ENCODE assay signal across 11 cellular contexts in the genomic region with DNA sequence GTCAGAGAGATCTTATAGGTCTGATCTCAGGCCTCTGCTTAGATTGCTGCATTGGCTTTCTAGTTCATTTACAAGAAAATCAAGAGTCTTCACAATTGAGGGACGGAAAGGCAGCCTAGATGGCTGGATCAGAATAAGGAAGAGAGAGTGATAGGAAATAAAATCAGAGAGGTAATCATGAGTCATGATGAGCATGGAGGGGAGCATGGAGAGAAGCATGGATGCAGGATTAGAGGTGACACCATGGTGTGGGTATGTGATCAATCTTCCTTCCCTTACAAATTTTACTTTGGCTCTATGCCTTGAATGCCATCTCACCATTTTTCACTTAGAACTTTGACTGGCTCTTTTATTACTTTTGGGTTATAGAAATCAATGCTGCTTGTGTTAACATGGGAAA. TPM values are rescaled to one million over a fixed set of nuclear protein-coding genes. Genes with fewer than 3 reads are reported as not detected.
DNase-seq lines count a peak whose midpoint lies in the region; ATAC-seq and TF ChIP-seq lines count a peak whose summit lies in the region.
"Had no signal": no experiment of that assay in that cellular context is flagged by ENCODE, and none has a peak within 500 bp of the region (broad histone marks: within the 10 kb centered on the region; RNA-seq: fewer than 3 reads in every experiment).

No MANE protein-coding gene starts in this region.

- H3K27ac ChIP-seq in HEK293 (ENCODE audit: extremely low read depth, low read depth, low read length), result no peak overlapping the region

- TF ChIP-seq CTCF in AG04449 (IDR thresholded peaks at IDR 0.05; ENCODE audit: insufficient read depth, low read length, missing control alignments) (no peak), HEK293 (tag by site-specific recombination; IDR thresholded peaks at IDR 0.05) (no peak), WI38 (IDR thresholded peaks at IDR 0.05; ENCODE audit: low read depth, low read length) (no peak), kidney epithelial cell (IDR thresholded peaks at IDR 0.05; ENCODE audit: insufficient read depth, low read length, poor library complexity, severe bottlenecking) (no peak)

- H3K36me3 Mint-ChIP-seq in activated CD4-positive, alpha-beta memory T cell treated with anti-CD3 and anti-CD28 coated beads, Interleukin-2, amount 10 ng/mL, durations not matched to agents 7 days and 5 days (ENCODE audit: low read depth), result peaks cover 21% of the 10 kb centered on the region
- peaks cover 24% of the 10 kb centered on the region for H3K36me3 Mint-ChIP-seq in stimulated activated memory B cell treated with anti-CD40 and anti-IgM and Interleukin-4, amounts not matched to agents 10 μg/mL and 1 μg/mL and 100 μg/mL, for 72 hours

- CTCF ChIA-PET in AG04449 (lab: Yijun Ruan, JAX) (no interaction called here), HEK293 (lab: Yijun Ruan, JAX) (no interaction called here)
- CTCF ChIA-PET in activated CD4-positive, alpha-beta memory T cell treated with anti-CD3 and anti-CD28 coated beads, Interleukin-2, amount 10 ng/mL, durations not matched to agents 7 days and 5 days (lab: Charles Lee), result no interaction called here

- ATAC-seq in HG03196 (IDR thresholded peaks at IDR 0.05; ENCODE audit: unreplicated experiment) (no peak), GM18868 (IDR thresholded peaks at IDR 0.05; ENCODE audit: unreplicated experiment) (no peak)
- no peak for ATAC-seq in stimulated activated memory B cell treated with anti-CD40 and anti-IgM and Interleukin-4, amounts not matched to agents 10 μg/mL and 1 μg/mL and 100 μg/mL, for 72 hours

- H3K9me3 ChIP-seq in HEK293 (ENCODE audit: control insufficient read depth, insufficient read depth, low read depth, low read length), result no peaks in the 10 kb centered on the region

- H3K4me3 Mint-ChIP-seq in activated CD4-positive, alpha-beta memory T cell treated with anti-CD3 and anti-CD28 coated beads, Interleukin-2, amount 10 ng/mL, durations not matched to agents 7 days and 5 days, result no peak overlapping the region
- no peak overlapping the region for H3K4me3 Mint-ChIP-seq in stimulated activated memory B cell treated with anti-CD40 and anti-IgM and Interleukin-4, amounts not matched to agents 10 μg/mL and 1 μg/mL and 100 μg/mL, for 72 hours
- H3K4me3 Mint-ChIP-seq: central memory CD8-positive, alpha-beta T cell; nephron had no signal

- no peaks in the 10 kb centered on the region for H3K27me3 ChIP-seq in kidney epithelial cell (ENCODE audit: control insufficient read depth, insufficient read depth, low read length)

- H3K4me1 Mint-ChIP-seq in activated CD4-positive, alpha-beta memory T cell treated with anti-CD3 and anti-CD28 coated beads, Interleukin-2, amount 10 ng/mL, durations not matched to agents 7 days and 5 days, result peaks cover 36% of the 10 kb centered on the region
- H3K4me1 Mint-ChIP-seq in stimulated activated memory B cell treated with anti-CD40 and anti-IgM and Interleukin-4, amounts not matched to agents 10 μg/mL and 1 μg/mL and 100 μg/mL, for 72 hours, result peaks cover 36% of the 10 kb centered on the region

- H3K4me1 ChIP-seq in HEK293 (ENCODE audit: control insufficient read depth, insufficient read depth, low read length), result peaks cover 10% of the 10 kb centered on the region; the same call in 1 of the 2 replicates

- POLR2A ChIA-PET in AG04449 (lab: Yijun Ruan, JAX) (no interaction called here), HEK293 (lab: Yijun Ruan, JAX) (no interaction called here)
- POLR2A ChIA-PET in activated CD4-positive, alpha-beta memory T cell treated with anti-CD3 and anti-CD28 coated beads, Interleukin-2, amount 10 ng/mL, durations not matched to agents 7 days and 5 days (lab: Charles Lee), result interaction anchor here (2.0 kb wide), 1 partner anchor 106 kb away, joined by 20 read pairs; a partner anchor contains a TSS

- DNase-seq in AG04449 (ENCODE audit: low read depth, low spot score) (no peak), kidney epithelial cell (ENCODE audit: low read depth) (no peak)
- no peak for DNase-seq in activated CD4-positive, alpha-beta memory T cell treated with anti-CD3 and anti-CD28 coated beads, Interleukin-2, amount 10 ng/mL, durations not matched to agents 7 days and 5 days
- DNase-seq: activated CD4-positive, alpha-beta T cell treated with anti-CD3 and anti-CD28 coated beads, Interleukin-2, amount 50 U/mL, for 1 hour had no signal

- H3K27me3 Mint-ChIP-seq in activated CD4-positive, alpha-beta memory T cell treated with anti-CD3 and anti-CD28 coated beads, Interleukin-2, amount 10 ng/mL, durations not matched to agents 7 days and 5 days, result no peaks in the 10 kb centered on the region
- H3K27me3 Mint-ChIP-seq in stimulated activated memory B cell treated with anti-CD40 and anti-IgM and Interleukin-4, amounts not matched to agents 10 μg/mL and 1 μg/mL and 100 μg/mL, for 72 hours, result no peaks in the 10 kb centered on the region
- H3K27me3 Mint-ChIP-seq: central memory CD8-positive, alpha-beta T cell had no signal

- peaks cover 23 to 52% of the 10 kb centered on the region in 2 experiments for H3K36me3 ChIP-seq in HEK293 (ENCODE audit: control insufficient read depth in 2 of 2, insufficient read depth in 1 of 2, low read length in 2 of 2)
- peaks cover 3% of the 10 kb centered on the region for H3K36me3 ChIP-seq in kidney epithelial cell (ENCODE audit: control insufficient read depth, insufficient read depth, low read length)

- no peak overlapping the region for H3K27ac Mint-ChIP-seq in activated CD4-positive, alpha-beta memory T cell treated with anti-CD3 and anti-CD28 coated beads, Interleukin-2, amount 10 ng/mL, durations not matched to agents 7 days and 5 days
- no peak overlapping the region for H3K27ac Mint-ChIP-seq in stimulated activated memory B cell treated with anti-CD40 and anti-IgM and Interleukin-4, amounts not matched to agents 10 μg/mL and 1 μg/mL and 100 μg/mL, for 72 hours
- H3K27ac Mint-ChIP-seq: nephron had no signal

- H3K4me3 ChIP-seq in AG04449 (ENCODE audit: low read depth, low read length) (peak overlapping the region; percentile 97), HEK293 (ENCODE audit: low read depth, low read length) (peak overlapping the region; percentile 89), WI38 (ENCODE audit: low read depth, low read length) (peak overlapping the region; percentile 98), kidney epithelial cell (ENCODE audit: low read depth, low read length) (peak overlapping the region; percentile 77)

- no peaks in the 10 kb centered on the region for H3K9me3 Mint-ChIP-seq in activated CD4-positive, alpha-beta memory T cell treated with anti-CD3 and anti-CD28 coated beads, Interleukin-2, amount 10 ng/mL, durations not matched to agents 7 days and 5 days
- H3K9me3 Mint-ChIP-seq in stimulated activated memory B cell treated with anti-CD40 and anti-IgM and Interleukin-4, amounts not matched to agents 10 μg/mL and 1 μg/mL and 100 μg/mL, for 72 hours, result no peaks in the 10 kb centered on the region
- H3K9me3 Mint-ChIP-seq: central memory CD8-positive, alpha-beta T cell; nephron had no signal

TF ChIP-seq in HEK293, 187 proteins besides CTCF, POLR2A, EP300 and RAD21 (continues in another document):
- TF ChIP-seq ZNF776 (tag by site-specific recombination; IDR thresholded peaks at IDR 0.05; ENCODE audit: borderline replicate concordance) (no peak), PRDM1 (tag by site-specific recombination; IDR thresholded peaks at IDR 0.05) (peak; percentile 16; the same call in 1 of the 2 replicates), ZSCAN23 (tag by site-specific recombination; IDR thresholded peaks at IDR 0.05) (no peak), ZBTB17 (tag by site-specific recombination; IDR thresholded peaks at IDR 0.05) (peak; percentile 58), ZNF366 (tag by site-specific recombination; conservative IDR thresholded peaks at IDR 0.05) (0 out of 2 replicates have a peak, but pooled peaks have one; percentile 33), GFI1B (tag by site-specific recombination; IDR thresholded peaks at IDR 0.05) (0 out of 2 replicates have a peak, but pooled peaks have one; percentile 11)
- TF ChIP-seq, protein P1, sequence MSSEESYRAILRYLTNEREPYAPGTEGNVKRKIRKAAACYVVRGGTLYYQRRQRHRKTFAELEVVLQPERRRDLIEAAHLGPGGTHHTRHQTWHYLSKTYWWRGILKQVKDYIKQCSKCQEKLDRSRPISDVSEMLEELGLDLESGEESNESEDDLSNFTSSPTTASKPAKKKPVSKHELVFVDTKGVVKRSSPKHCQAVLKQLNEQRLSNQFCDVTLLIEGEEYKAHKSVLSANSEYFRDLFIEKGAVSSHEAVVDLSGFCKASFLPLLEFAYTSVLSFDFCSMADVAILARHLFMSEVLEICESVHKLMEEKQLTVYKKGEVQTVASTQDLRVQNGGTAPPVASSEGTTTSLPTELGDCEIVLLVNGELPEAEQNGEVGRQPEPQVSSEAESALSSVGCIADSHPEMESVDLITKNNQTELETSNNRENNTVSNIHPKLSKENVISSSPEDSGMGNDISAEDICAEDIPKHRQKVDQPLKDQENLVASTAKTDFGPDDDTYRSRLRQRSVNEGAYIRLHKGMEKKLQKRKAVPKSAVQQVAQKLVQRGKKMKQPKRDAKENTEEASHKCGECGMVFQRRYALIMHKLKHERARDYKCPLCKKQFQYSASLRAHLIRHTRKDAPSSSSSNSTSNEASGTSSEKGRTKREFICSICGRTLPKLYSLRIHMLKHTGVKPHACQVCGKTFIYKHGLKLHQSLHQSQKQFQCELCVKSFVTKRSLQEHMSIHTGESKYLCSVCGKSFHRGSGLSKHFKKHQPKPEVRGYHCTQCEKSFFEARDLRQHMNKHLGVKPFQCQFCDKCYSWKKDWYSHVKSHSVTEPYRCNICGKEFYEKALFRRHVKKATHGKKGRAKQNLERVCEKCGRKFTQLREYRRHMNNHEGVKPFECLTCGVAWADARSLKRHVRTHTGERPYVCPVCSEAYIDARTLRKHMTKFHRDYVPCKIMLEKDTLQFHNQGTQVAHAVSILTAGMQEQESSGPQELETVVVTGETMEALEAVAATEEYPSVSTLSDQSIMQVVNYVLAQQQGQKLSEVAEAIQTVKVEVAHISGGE (tag by site-specific recombination; conservative IDR thresholded peaks at IDR 0.05; ENCODE audit: low read depth), result 0 out of 2 replicates have a peak, but pooled peaks have one; percentile 23

RNA-seq across cellular contexts. Expression of a gene that starts 1.4 kb away (rescaled TPM):
- total RNA-seq in kidney epithelial cell, result 32.7 and 40.0 TPM in 2 replicates
- total RNA-seq in activated CD4-positive, alpha-beta memory T cell treated with anti-CD3 and anti-CD28 coated beads, Interleukin-2, amount 10 ng/mL, durations not matched to agents 7 days and 5 days, result 10 to 100 TPM; 44.5 to 48.8 TPM

RNA-seq across cellular contexts. Expression of a gene that starts 1.7 kb away (rescaled TPM):
- 70.5 and 82.5 TPM in 2 replicates for total RNA-seq in kidney epithelial cell
- 10 to 100 TPM; 35.9 to 38.3 TPM for total RNA-seq in activated CD4-positive, alpha-beta memory T cell treated with anti-CD3 and anti-CD28 coated beads, Interleukin-2, amount 10 ng/mL, durations not matched to agents 7 days and 5 days

RNA-seq across cellular contexts. Expression of a gene that starts 49.1 kb away (rescaled TPM):
- total RNA-seq in kidney epithelial cell, result 0.07 and 0.08 TPM in 2 replicates
- total RNA-seq in activated CD4-positive, alpha-beta memory T cell treated with anti-CD3 and anti-CD28 coated beads, Interleukin-2, amount 10 ng/mL, durations not matched to agents 7 days and 5 days, result not detected

RNA-seq across cellular contexts. Expression of a gene that starts 56.4 kb away (rescaled TPM):
- 33.4 and 37.2 TPM in 2 replicates for total RNA-seq in kidney epithelial cell
- 10 to 100 TPM in 1 of 2 experiments, 1 to 10 TPM in 1; 9.6 to 11.1 TPM for total RNA-seq in activated CD4-positive, alpha-beta memory T cell treated with anti-CD3 and anti-CD28 coated beads, Interleukin-2, amount 10 ng/mL, durations not matched to agents 7 days and 5 days
